Comparison of ENCODE assay signal across 1 cellular context in the genomic region with DNA sequence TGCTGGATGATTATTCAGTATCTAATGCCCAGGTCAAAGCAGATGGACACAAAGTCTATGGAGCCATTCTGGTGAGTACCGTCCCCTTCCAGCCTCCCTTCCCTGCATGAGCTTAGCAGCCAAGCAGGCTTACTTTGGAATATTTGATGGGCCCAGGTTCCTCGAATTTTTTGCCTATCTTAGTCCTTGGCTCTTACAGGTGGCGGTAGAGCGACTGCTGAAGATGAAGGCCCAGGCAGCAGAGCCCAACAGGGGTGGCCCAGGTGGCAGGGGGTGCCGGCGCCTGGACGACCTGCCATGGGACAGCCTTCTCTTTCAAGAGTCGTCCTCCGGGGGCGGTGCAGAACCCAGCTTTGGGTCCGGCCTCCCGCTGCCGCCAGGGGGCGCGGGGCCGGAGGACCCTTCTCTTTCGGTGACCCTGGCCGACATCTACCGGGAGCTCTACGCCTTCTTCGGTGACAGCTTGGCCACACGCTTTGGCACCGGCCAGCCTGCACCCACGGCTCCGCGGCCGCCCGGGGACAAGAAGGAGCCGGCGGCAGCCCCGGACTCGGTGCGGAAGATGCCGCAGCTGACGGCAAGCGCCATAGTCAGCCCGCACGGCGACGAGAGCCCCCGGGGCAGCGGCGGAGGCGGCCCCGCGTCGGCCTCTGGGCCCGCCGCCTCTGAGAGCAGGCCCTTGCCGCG.
A peak's percentile ranks its signal among the peaks of the same experiment; 100 is the strongest.
TF ChIP-seq lines count a peak whose summit lies in the region.

No MANE protein-coding gene starts in this region.

TF ChIP-seq in H1, 55 proteins besides CTCF, POLR2A, EP300 and RAD21:
- TF ChIP-seq ZNF274 (IDR thresholded peaks at IDR 0.05; ENCODE audit: borderline replicate concordance, extremely low read depth, low read length): no peak
- TF ChIP-seq FOSL1 (IDR thresholded peaks at IDR 0.05; ENCODE audit: insufficient read depth, low read depth, low read length): no peak
- no peak for TF ChIP-seq PHF8 (conservative IDR thresholded peaks at IDR 0.05; ENCODE audit: low read depth, low read length)
- TF ChIP-seq TCF12 (IDR thresholded peaks at IDR 0.05; ENCODE audit: low read depth, low read length): peak; percentile 74; the same call in 1 of the 2 replicates
- TF ChIP-seq KDM1A (IDR thresholded peaks at IDR 0.05; ENCODE audit: borderline replicate concordance, low read length): peak; percentile 51; the same call in 1 of the 2 replicates
- peak; percentile 6; the same call in 1 of the 2 replicates for TF ChIP-seq SRF (IDR thresholded peaks at IDR 0.05; ENCODE audit: low read depth, low read length)
- 0 out of 2 replicates have a peak, but pooled peaks have one; percentile 42 for TF ChIP-seq EGR1 (IDR thresholded peaks at IDR 0.05; ENCODE audit: borderline replicate concordance, low read depth, low read length)
- TF ChIP-seq CBX5 (IDR thresholded peaks at IDR 0.05; ENCODE audit: low read depth, low read length): no peak
- TF ChIP-seq TAF7 (optimal IDR thresholded peaks at IDR 0.05; ENCODE audit: borderline replicate concordance, low read depth, low read length): peak; percentile 92
- no peak for TF ChIP-seq HDAC6 (IDR thresholded peaks at IDR 0.05; ENCODE audit: low read depth, low read length)
- TF ChIP-seq CREB1 (IDR thresholded peaks at IDR 0.05): peak; percentile 70
- no peak for TF ChIP-seq CHD1 (IDR thresholded peaks at IDR 0.05; ENCODE audit: low read depth, low read length)
- peak; percentile 80 for TF ChIP-seq GABPA (IDR thresholded peaks at IDR 0.05; ENCODE audit: borderline replicate concordance, insufficient read depth, low read length)
- TF ChIP-seq CHD2 (IDR thresholded peaks at IDR 0.05; ENCODE audit: low read length): no peak
- TF ChIP-seq, protein P1, sequence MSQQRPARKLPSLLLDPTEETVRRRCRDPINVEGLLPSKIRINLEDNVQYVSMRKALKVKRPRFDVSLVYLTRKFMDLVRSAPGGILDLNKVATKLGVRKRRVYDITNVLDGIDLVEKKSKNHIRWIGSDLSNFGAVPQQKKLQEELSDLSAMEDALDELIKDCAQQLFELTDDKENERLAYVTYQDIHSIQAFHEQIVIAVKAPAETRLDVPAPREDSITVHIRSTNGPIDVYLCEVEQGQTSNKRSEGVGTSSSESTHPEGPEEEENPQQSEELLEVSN (IDR thresholded peaks at IDR 0.05): 0 out of 2 replicates have a peak, but pooled peaks have one; percentile 10
- TF ChIP-seq TEAD4 (IDR thresholded peaks at IDR 0.05; ENCODE audit: low read depth, low read length): no peak
- no peak for TF ChIP-seq RFX5 (IDR thresholded peaks at IDR 0.05; ENCODE audit: borderline replicate concordance, low read depth, low read length)
- TF ChIP-seq CEBPB (IDR thresholded peaks at IDR 0.05; ENCODE audit: low read depth, low read length): no peak; the same call in 1 of the 2 replicates
- no peak for TF ChIP-seq CBX8 (IDR thresholded peaks at IDR 0.05; ENCODE audit: borderline replicate concordance, low read depth, low read length)
- TF ChIP-seq, protein P2, sequence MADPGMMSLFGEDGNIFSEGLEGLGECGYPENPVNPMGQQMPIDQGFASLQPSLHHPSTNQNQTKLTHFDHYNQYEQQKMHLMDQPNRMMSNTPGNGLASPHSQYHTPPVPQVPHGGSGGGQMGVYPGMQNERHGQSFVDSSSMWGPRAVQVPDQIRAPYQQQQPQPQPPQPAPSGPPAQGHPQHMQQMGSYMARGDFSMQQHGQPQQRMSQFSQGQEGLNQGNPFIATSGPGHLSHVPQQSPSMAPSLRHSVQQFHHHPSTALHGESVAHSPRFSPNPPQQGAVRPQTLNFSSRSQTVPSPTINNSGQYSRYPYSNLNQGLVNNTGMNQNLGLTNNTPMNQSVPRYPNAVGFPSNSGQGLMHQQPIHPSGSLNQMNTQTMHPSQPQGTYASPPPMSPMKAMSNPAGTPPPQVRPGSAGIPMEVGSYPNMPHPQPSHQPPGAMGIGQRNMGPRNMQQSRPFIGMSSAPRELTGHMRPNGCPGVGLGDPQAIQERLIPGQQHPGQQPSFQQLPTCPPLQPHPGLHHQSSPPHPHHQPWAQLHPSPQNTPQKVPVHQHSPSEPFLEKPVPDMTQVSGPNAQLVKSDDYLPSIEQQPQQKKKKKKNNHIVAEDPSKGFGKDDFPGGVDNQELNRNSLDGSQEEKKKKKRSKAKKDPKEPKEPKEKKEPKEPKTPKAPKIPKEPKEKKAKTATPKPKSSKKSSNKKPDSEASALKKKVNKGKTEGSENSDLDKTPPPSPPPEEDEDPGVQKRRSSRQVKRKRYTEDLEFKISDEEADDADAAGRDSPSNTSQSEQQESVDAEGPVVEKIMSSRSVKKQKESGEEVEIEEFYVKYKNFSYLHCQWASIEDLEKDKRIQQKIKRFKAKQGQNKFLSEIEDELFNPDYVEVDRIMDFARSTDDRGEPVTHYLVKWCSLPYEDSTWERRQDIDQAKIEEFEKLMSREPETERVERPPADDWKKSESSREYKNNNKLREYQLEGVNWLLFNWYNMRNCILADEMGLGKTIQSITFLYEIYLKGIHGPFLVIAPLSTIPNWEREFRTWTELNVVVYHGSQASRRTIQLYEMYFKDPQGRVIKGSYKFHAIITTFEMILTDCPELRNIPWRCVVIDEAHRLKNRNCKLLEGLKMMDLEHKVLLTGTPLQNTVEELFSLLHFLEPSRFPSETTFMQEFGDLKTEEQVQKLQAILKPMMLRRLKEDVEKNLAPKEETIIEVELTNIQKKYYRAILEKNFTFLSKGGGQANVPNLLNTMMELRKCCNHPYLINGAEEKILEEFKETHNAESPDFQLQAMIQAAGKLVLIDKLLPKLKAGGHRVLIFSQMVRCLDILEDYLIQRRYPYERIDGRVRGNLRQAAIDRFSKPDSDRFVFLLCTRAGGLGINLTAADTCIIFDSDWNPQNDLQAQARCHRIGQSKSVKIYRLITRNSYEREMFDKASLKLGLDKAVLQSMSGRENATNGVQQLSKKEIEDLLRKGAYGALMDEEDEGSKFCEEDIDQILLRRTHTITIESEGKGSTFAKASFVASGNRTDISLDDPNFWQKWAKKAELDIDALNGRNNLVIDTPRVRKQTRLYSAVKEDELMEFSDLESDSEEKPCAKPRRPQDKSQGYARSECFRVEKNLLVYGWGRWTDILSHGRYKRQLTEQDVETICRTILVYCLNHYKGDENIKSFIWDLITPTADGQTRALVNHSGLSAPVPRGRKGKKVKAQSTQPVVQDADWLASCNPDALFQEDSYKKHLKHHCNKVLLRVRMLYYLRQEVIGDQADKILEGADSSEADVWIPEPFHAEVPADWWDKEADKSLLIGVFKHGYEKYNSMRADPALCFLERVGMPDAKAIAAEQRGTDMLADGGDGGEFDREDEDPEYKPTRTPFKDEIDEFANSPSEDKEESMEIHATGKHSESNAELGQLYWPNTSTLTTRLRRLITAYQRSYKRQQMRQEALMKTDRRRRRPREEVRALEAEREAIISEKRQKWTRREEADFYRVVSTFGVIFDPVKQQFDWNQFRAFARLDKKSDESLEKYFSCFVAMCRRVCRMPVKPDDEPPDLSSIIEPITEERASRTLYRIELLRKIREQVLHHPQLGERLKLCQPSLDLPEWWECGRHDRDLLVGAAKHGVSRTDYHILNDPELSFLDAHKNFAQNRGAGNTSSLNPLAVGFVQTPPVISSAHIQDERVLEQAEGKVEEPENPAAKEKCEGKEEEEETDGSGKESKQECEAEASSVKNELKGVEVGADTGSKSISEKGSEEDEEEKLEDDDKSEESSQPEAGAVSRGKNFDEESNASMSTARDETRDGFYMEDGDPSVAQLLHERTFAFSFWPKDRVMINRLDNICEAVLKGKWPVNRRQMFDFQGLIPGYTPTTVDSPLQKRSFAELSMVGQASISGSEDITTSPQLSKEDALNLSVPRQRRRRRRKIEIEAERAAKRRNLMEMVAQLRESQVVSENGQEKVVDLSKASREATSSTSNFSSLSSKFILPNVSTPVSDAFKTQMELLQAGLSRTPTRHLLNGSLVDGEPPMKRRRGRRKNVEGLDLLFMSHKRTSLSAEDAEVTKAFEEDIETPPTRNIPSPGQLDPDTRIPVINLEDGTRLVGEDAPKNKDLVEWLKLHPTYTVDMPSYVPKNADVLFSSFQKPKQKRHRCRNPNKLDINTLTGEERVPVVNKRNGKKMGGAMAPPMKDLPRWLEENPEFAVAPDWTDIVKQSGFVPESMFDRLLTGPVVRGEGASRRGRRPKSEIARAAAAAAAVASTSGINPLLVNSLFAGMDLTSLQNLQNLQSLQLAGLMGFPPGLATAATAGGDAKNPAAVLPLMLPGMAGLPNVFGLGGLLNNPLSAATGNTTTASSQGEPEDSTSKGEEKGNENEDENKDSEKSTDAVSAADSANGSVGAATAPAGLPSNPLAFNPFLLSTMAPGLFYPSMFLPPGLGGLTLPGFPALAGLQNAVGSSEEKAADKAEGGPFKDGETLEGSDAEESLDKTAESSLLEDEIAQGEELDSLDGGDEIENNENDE (IDR thresholded peaks at IDR 0.05; ENCODE audit: insufficient replicate concordance, low read length): no peak
- TF ChIP-seq SIN3A (conservative IDR thresholded peaks at IDR 0.05 in 1 of 2, IDR thresholded peaks at IDR 0.05 in 1 of 2; ENCODE audit: low read depth in 1 of 2, low read length in 2 of 2): peak; percentile 89 to 91; a peak in 3 of 4 replicates
- TF ChIP-seq GTF2F1 (IDR thresholded peaks at IDR 0.05; ENCODE audit: borderline replicate concordance, low read depth, low read length): no peak
- peak; percentile 41; the same call in 1 of the 2 replicates for TF ChIP-seq RBBP5 (IDR thresholded peaks at IDR 0.05; ENCODE audit: borderline replicate concordance, low read depth, low read length)
- no peak for TF ChIP-seq NANOG (IDR thresholded peaks at IDR 0.05; ENCODE audit: insufficient read depth, low read depth, low read length, poor library complexity, severe bottlenecking)
- no peak for TF ChIP-seq RNF2 (IDR thresholded peaks at IDR 0.05; ENCODE audit: borderline replicate concordance, low read depth, low read length, missing control alignments, poor library complexity, severe bottlenecking)
- no peak for TF ChIP-seq KDM5A (IDR thresholded peaks at IDR 0.05; ENCODE audit: low read length)
- TF ChIP-seq, protein P3, sequence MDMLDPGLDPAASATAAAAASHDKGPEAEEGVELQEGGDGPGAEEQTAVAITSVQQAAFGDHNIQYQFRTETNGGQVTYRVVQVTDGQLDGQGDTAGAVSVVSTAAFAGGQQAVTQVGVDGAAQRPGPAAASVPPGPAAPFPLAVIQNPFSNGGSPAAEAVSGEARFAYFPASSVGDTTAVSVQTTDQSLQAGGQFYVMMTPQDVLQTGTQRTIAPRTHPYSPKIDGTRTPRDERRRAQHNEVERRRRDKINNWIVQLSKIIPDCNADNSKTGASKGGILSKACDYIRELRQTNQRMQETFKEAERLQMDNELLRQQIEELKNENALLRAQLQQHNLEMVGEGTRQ (IDR thresholded peaks at IDR 0.05; ENCODE audit: low read length): no peak
- TF ChIP-seq, protein P4, sequence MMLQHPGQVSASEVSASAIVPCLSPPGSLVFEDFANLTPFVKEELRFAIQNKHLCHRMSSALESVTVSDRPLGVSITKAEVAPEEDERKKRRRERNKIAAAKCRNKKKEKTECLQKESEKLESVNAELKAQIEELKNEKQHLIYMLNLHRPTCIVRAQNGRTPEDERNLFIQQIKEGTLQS (IDR thresholded peaks at IDR 0.05; ENCODE audit: insufficient read depth, low read depth, low read length): 0 out of 2 replicates have a peak, but pooled peaks have one; percentile 52
- no peak for TF ChIP-seq ASH2L (IDR thresholded peaks at IDR 0.05; ENCODE audit: low read length)
- peak; percentile 47; the same call in 1 of the 2 replicates for TF ChIP-seq JUND (IDR thresholded peaks at IDR 0.05; ENCODE audit: low read length)
- TF ChIP-seq BACH1 (IDR thresholded peaks at IDR 0.05; ENCODE audit: low read length): no peak
- no peak for TF ChIP-seq POU5F1 (IDR thresholded peaks at IDR 0.05; ENCODE audit: low read depth, low read length)
- TF ChIP-seq EZH2 (IDR thresholded peaks at IDR 0.05; ENCODE audit: low read depth, low read length, severe bottlenecking): no peak
- 0 out of 2 replicates have a peak, but pooled peaks have one; percentile 43 for TF ChIP-seq SP4 (IDR thresholded peaks at IDR 0.05; ENCODE audit: low read length)
- no peak for TF ChIP-seq SP1 (IDR thresholded peaks at IDR 0.05; ENCODE audit: low read depth, low read length)
- TF ChIP-seq RXRA (IDR thresholded peaks at IDR 0.05; ENCODE audit: insufficient read depth, low read depth, low read length): no peak
- peak; percentile 76 for TF ChIP-seq YY1 (IDR thresholded peaks at IDR 0.05; ENCODE audit: low read depth, low read length)
- TF ChIP-seq, protein P5, sequence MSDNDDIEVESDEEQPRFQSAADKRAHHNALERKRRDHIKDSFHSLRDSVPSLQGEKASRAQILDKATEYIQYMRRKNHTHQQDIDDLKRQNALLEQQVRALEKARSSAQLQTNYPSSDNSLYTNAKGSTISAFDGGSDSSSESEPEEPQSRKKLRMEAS (IDR thresholded peaks at IDR 0.05): peak; percentile 61
- no peak for TF ChIP-seq SAP30 (IDR thresholded peaks at IDR 0.05; ENCODE audit: insufficient read depth, insufficient replicate concordance, low read length)
- peak; percentile 16; the same call in 1 of the 2 replicates for TF ChIP-seq POLR2AphosphoS5 (IDR thresholded peaks at IDR 0.05; ENCODE audit: low read depth, low read length)
- TF ChIP-seq KDM4A (IDR thresholded peaks at IDR 0.05; ENCODE audit: low read depth, low read length, severe bottlenecking): no peak
- peak; percentile 72 for TF ChIP-seq CTBP2 (IDR thresholded peaks at IDR 0.05; ENCODE audit: borderline replicate concordance, insufficient read depth, insufficient read length, low read length)
- no peak for TF ChIP-seq JUN (IDR thresholded peaks at IDR 0.05; ENCODE audit: low read depth, low read length)
- TF ChIP-seq MAFK (IDR thresholded peaks at IDR 0.05; ENCODE audit: low read depth, low read length): no peak
- TF ChIP-seq SIX5 (IDR thresholded peaks at IDR 0.05; ENCODE audit: low read depth, low read length): no peak
- TF ChIP-seq BCL11A (IDR thresholded peaks at IDR 0.05; ENCODE audit: low read depth in 2 of 2, low read length in 2 of 2): no peak
- TF ChIP-seq HDAC2 (IDR thresholded peaks at IDR 0.05; ENCODE audit: borderline replicate concordance in 1 of 2, low read depth in 2 of 2, low read length in 2 of 2): no peak; a peak in 1 of 4 replicates
- no peak for TF ChIP-seq BRCA1 (IDR thresholded peaks at IDR 0.05; ENCODE audit: low read depth, low read length)
- TF ChIP-seq, protein P6, sequence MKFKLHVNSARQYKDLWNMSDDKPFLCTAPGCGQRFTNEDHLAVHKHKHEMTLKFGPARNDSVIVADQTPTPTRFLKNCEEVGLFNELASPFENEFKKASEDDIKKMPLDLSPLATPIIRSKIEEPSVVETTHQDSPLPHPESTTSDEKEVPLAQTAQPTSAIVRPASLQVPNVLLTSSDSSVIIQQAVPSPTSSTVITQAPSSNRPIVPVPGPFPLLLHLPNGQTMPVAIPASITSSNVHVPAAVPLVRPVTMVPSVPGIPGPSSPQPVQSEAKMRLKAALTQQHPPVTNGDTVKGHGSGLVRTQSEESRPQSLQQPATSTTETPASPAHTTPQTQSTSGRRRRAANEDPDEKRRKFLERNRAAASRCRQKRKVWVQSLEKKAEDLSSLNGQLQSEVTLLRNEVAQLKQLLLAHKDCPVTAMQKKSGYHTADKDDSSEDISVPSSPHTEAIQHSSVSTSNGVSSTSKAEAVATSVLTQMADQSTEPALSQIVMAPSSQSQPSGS (IDR thresholded peaks at IDR 0.05; ENCODE audit: low read length): no peak
- no peak for TF ChIP-seq SP2 (IDR thresholded peaks at IDR 0.05; ENCODE audit: low read length)
- peak; percentile 46; the same call in 1 of the 2 replicates for TF ChIP-seq TBP (IDR thresholded peaks at IDR 0.05; ENCODE audit: low read depth, low read length)
- no peak for TF ChIP-seq SIRT6 (IDR thresholded peaks at IDR 0.05; ENCODE audit: low read length)
- TF ChIP-seq SUZ12 (IDR thresholded peaks at IDR 0.05; ENCODE audit: low read length): no peak
- TF ChIP-seq NRF1 (IDR thresholded peaks at IDR 0.05; ENCODE audit: low read depth, low read length): no peak
- TF ChIP-seq TAF1 (IDR thresholded peaks at IDR 0.05; ENCODE audit: low read depth, low read length): peak; percentile 45; the same call in 1 of the 2 replicates
TF ChIP-seq in H1: peak in this region for 19.
